9 cellular contexts compared by ENCODE assay signal in genomic region chr11:124760205-124760652, GRCh38. TPM values are rescaled to one million over a fixed set of nuclear protein-coding genes. Genes with fewer than 3 reads are reported as not detected.
DNase-seq lines count a peak whose midpoint lies in the region; ATAC-seq, FAIRE-seq and TF ChIP-seq lines count a peak whose summit lies in the region.
"Had no signal": no experiment of that assay in that cellular context is flagged by ENCODE, and none has a peak within 500 bp of the region (broad histone marks: within the 10 kb centered on the region; RNA-seq: fewer than 3 reads in every experiment).

No MANE protein-coding gene starts in this region.

- CTCF ChIA-PET in activated naive CD4-positive, alpha-beta T cell treated with anti-CD3 and anti-CD28 coated beads for 36 hours (lab: Charles Lee) = interaction anchor here (1.0 to 2.2 kb wide), 3 partner anchors 14 to 73 kb away, joined by 3 to 13 read pairs (median 5); no protein-coding TSS in a partner anchor

- H3K9me3 ChIP-seq in Peyer's patch (no peaks in the 10 kb centered on the region), kidney (ENCODE audit: control insufficient read depth in 1 of 2, low read length in 2 of 2) (no peaks in the 10 kb centered on the region), SJCRH30 (replicated peaks) (no peaks in the 10 kb centered on the region)

- no peaks in the 10 kb centered on the region for H3K36me3 Mint-ChIP-seq in activated naive CD4-positive, alpha-beta T cell treated with anti-CD3 and anti-CD28 coated beads for 36 hours (ENCODE audit: low read depth)

- peak overlapping the region in 3 of 4 donors; percentile 12 to 62 (median 49) for H3K4me3 ChIP-seq in Peyer's patch
- H3K4me3 ChIP-seq in kidney (ENCODE audit: low read length in 2 of 2) = peak overlapping the region; percentile 61 to 72
- peak overlapping the region; percentile 33 for H3K4me3 ChIP-seq in urinary bladder (ENCODE audit: low read depth, low read length)
- no peak overlapping the region for H3K4me3 ChIP-seq in SJCRH30

- H3K4me1 ChIP-seq in Peyer's patch = peaks cover 6 to 42% (median 19%) of the 10 kb centered on the region in 4 donors
- H3K4me1 ChIP-seq in kidney (ENCODE audit: control insufficient read depth in 1 of 2, insufficient read depth in 1 of 2, low read depth in 1 of 2, low read length in 2 of 2) = peaks cover 19 to 25% of the 10 kb centered on the region in 2 donors
- H3K4me1 ChIP-seq in urinary bladder (ENCODE audit: insufficient read depth) = no peaks in the 10 kb centered on the region
- peaks cover 3% of the 10 kb centered on the region; the same call in 1 of the 2 replicates for H3K4me1 ChIP-seq in SJCRH30

- intact Hi-C loops in activated naive CD4-positive, alpha-beta T cell treated with anti-CD3 and anti-CD28 coated beads for 36 hours (cut with micrococcal nuclease) = no loop called here
- intact Hi-C loops in kidney (cut with DNase I) = loop anchor here (5.0 kb wide), 1 partner anchor 88 kb away; the partner anchor contains the start of genes SIAE and SPA17

- peak overlapping the region; percentile 25 to 66 (median 44) for H3K27ac ChIP-seq in Peyer's patch
- peak overlapping the region; percentile 82 to 91 for H3K27ac ChIP-seq in kidney (ENCODE audit: low read depth in 2 of 2, low read length in 2 of 2)
- no peak overlapping the region for H3K27ac ChIP-seq in urinary bladder (ENCODE audit: low read depth)
- no peak overlapping the region for H3K27ac ChIP-seq in SJCRH30

- peaks cover 45% of the 10 kb centered on the region for H3K27me3 Mint-ChIP-seq in activated naive CD4-positive, alpha-beta T cell treated with anti-CD3 and anti-CD28 coated beads for 36 hours (ENCODE audit: low read depth)

- DNase-seq in activated naive CD4-positive, alpha-beta T cell treated with anti-CD3 and anti-CD28 coated beads for 36 hours = no peak
- no peak for DNase-seq in activated naive CD4-positive, alpha-beta T cell (lab: John Stamatoyannopoulos, UW)
- DNase-seq in Peyer's patch (peak in 1 of 3 donors; percentile 44), kidney (peak; percentile 78), mucosa of gallbladder (ENCODE audit: low spot score) (no peak), SJCRH30 (no peak)

- peaks cover 0 to 5% (median 0%) of the 10 kb centered on the region in 3 donors for H3K36me3 ChIP-seq in Peyer's patch
- peaks cover 0 to 3% of the 10 kb centered on the region in 2 donors for H3K36me3 ChIP-seq in kidney (ENCODE audit: control insufficient read depth in 1 of 2, insufficient read depth in 2 of 2, low read length in 2 of 2)
- no peaks in the 10 kb centered on the region for H3K36me3 ChIP-seq in urinary bladder (ENCODE audit: insufficient read depth)
- H3K36me3 ChIP-seq in SJCRH30 = no peaks in the 10 kb centered on the region

- ATAC-seq in HG03457 (IDR thresholded peaks at IDR 0.05; ENCODE audit: unreplicated experiment) = no peak

- no peaks in the 10 kb centered on the region for H3K9me3 Mint-ChIP-seq in activated naive CD4-positive, alpha-beta T cell treated with anti-CD3 and anti-CD28 coated beads for 36 hours

- H3K27me3 ChIP-seq in Peyer's patch (peaks cover 0 to 31% of the 10 kb centered on the region in 2 donors), SJCRH30 (no peaks in the 10 kb centered on the region)

- TF ChIP-seq POLR2A in Peyer's patch (IDR thresholded peaks at IDR 0.05) = no peak

- TF ChIP-seq CTCF in Peyer's patch (IDR thresholded peaks at IDR 0.05) (no peak), kidney (IDR thresholded peaks at IDR 0.05; ENCODE audit: borderline replicate concordance, extremely low read depth, insufficient read depth) (no peak)

- H3K9ac ChIP-seq in kidney (ENCODE audit: low read length in 2 of 2) = peak overlapping the region; percentile 51 to 76

- H3K4me1 Mint-ChIP-seq in activated naive CD4-positive, alpha-beta T cell treated with anti-CD3 and anti-CD28 coated beads for 36 hours (ENCODE audit: low read depth) = peaks cover 30% of the 10 kb centered on the region

- FAIRE-seq in kidney (lab: Jason Lieb, UNC) = no peak

- H3K4me3 Mint-ChIP-seq in activated naive CD4-positive, alpha-beta T cell treated with anti-CD3 and anti-CD28 coated beads for 36 hours = peak overlapping the region; percentile 36

- H3K27ac Mint-ChIP-seq in activated naive CD4-positive, alpha-beta T cell treated with anti-CD3 and anti-CD28 coated beads for 36 hours = no peak overlapping the region

- WGBS in urinary bladder = 10% methylated on average over 25 of the region's 25 CpGs

RNA-seq across cellular contexts. Expression of gene ESAM, which starts 1.9 kb away (rescaled TPM):
- 1 to 10 TPM; 1.0 to 1.2 TPM for total RNA-seq in activated naive CD4-positive, alpha-beta T cell treated with anti-CD3 and anti-CD28 coated beads for 36 hours
- total RNA-seq in Peyer's patch (10 to 100 TPM in 1 of 4 donors, 1 to 10 TPM in 3; 1.2 to 11.1 (median 6.6) TPM), kidney (63.0 TPM), urinary bladder (13.3 TPM), mucosa of gallbladder (22.0 TPM)
- polyA plus RNA-seq in kidney (ENCODE audit: insufficient read depth, low read depth, low replicate concordance) (85.8 TPM), urinary bladder (66.2 TPM)
- total RNA-seq in SJCRH30 (2014; rRNA removed; shearing (Covaris generic)) = 0.16 TPM in 1 of 2 replicates, not detected in the other

RNA-seq across cellular contexts. Expression of gene VSIG2, which starts 8.2 kb away (rescaled TPM):
- under 1 TPM; 0.20 to 0.29 TPM for total RNA-seq in activated naive CD4-positive, alpha-beta T cell treated with anti-CD3 and anti-CD28 coated beads for 36 hours
- total RNA-seq in Peyer's patch (not detected), kidney (3.9 TPM), urinary bladder (27.5 TPM), mucosa of gallbladder (24.3 TPM)
- polyA plus RNA-seq in kidney (ENCODE audit: insufficient read depth, low read depth, low replicate concordance) (11.7 TPM), urinary bladder (36.4 TPM)
- total RNA-seq in SJCRH30 (2014; rRNA removed; shearing (Covaris generic)) = not detected in 2 replicates
- polyA plus RNA-seq: AG04450 had no signal

RNA-seq across cellular contexts. Expression of gene NRGN, which starts 20.5 kb away (rescaled TPM):
- total RNA-seq in activated naive CD4-positive, alpha-beta T cell treated with anti-CD3 and anti-CD28 coated beads for 36 hours = 10 to 100 TPM; 10.3 to 10.8 TPM
- 10 to 100 TPM in 1 of 4 donors, under 1 TPM in 1, not detected in 2; 0.67 to 10.7 TPM for total RNA-seq in Peyer's patch
- total RNA-seq in kidney = 17.9 TPM
- 55.9 TPM for polyA plus RNA-seq in kidney (ENCODE audit: insufficient read depth, low read depth, low replicate concordance)
- 0.37 TPM for total RNA-seq in urinary bladder
- 5.1 TPM for polyA plus RNA-seq in urinary bladder
- 6.1 TPM for total RNA-seq in mucosa of gallbladder
- 4.5 and 4.6 TPM in 2 replicates for total RNA-seq in SJCRH30 (2014; rRNA removed; shearing (Covaris generic))

RNA-seq across cellular contexts. Expression of gene MSANTD2, which starts 40.0 kb away (rescaled TPM):
- total RNA-seq in activated naive CD4-positive, alpha-beta T cell treated with anti-CD3 and anti-CD28 coated beads for 36 hours = 1 to 10 TPM; 3.8 to 4.2 TPM
- total RNA-seq in Peyer's patch (10 to 100 TPM; 16.5 to 33.8 (median 17.3) TPM), kidney (16.4 TPM), urinary bladder (28.8 TPM), mucosa of gallbladder (12.1 TPM)
- polyA plus RNA-seq in kidney (ENCODE audit: insufficient read depth, low read depth, low replicate concordance) (6.5 TPM), urinary bladder (8.7 TPM)
- total RNA-seq in SJCRH30 (2014; rRNA removed; shearing (Covaris generic)) = 9.2 and 12.6 TPM in 2 replicates

Comparison
In these comparisons a context has a peak if more than half of its experiments do, and no peak if none do; other contexts are left out.
1. H3K27ac ChIP-seq: peak in Peyer's patch (4 of 4) and kidney (2 of 2); none in urinary bladder (single experiment) and SJCRH30 (single experiment).